ENCODE assay signal across 2 cellular contexts in the genomic region with DNA sequence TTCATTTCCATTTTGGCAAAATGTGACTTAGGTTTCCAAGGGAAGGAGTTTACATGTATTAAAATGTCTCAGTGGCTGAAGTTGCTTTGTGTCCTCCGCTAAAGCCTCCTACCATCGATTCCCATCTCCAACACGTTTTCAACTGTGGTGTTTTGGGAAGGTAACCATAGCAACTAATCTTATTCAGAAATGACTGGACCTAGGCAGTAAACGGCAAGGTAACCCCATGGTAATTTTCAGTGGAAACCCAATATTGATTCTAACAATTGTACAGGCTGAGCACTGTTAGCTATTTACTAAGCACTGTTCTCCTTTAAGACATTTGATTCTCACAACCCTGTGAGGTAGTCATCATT.
TF ChIP-seq lines count a peak whose summit lies in the region.

No MANE protein-coding gene starts in this region.

TF ChIP-seq in K562, 482 proteins besides CTCF, POLR2A, EP300 and RAD21 (continued from another document):
- TF ChIP-seq ZFP30 (CRISPR knock-in tag; IDR thresholded peaks at IDR 0.05; ENCODE audit: borderline replicate concordance) (no peak), MYBL2 (IDR thresholded peaks at IDR 0.05; ENCODE audit: low read depth) (no peak), MYBL2 (CRISPR knock-in tag; IDR thresholded peaks at IDR 0.05; ENCODE audit: borderline replicate concordance) (no peak), TRIM28 (IDR thresholded peaks at IDR 0.05) (no peak), NEUROD1 (IDR thresholded peaks at IDR 0.05; ENCODE audit: borderline replicate concordance, low read depth, low read length, partially characterized antibody) (no peak)
- TF ChIP-seq, protein P1, sequence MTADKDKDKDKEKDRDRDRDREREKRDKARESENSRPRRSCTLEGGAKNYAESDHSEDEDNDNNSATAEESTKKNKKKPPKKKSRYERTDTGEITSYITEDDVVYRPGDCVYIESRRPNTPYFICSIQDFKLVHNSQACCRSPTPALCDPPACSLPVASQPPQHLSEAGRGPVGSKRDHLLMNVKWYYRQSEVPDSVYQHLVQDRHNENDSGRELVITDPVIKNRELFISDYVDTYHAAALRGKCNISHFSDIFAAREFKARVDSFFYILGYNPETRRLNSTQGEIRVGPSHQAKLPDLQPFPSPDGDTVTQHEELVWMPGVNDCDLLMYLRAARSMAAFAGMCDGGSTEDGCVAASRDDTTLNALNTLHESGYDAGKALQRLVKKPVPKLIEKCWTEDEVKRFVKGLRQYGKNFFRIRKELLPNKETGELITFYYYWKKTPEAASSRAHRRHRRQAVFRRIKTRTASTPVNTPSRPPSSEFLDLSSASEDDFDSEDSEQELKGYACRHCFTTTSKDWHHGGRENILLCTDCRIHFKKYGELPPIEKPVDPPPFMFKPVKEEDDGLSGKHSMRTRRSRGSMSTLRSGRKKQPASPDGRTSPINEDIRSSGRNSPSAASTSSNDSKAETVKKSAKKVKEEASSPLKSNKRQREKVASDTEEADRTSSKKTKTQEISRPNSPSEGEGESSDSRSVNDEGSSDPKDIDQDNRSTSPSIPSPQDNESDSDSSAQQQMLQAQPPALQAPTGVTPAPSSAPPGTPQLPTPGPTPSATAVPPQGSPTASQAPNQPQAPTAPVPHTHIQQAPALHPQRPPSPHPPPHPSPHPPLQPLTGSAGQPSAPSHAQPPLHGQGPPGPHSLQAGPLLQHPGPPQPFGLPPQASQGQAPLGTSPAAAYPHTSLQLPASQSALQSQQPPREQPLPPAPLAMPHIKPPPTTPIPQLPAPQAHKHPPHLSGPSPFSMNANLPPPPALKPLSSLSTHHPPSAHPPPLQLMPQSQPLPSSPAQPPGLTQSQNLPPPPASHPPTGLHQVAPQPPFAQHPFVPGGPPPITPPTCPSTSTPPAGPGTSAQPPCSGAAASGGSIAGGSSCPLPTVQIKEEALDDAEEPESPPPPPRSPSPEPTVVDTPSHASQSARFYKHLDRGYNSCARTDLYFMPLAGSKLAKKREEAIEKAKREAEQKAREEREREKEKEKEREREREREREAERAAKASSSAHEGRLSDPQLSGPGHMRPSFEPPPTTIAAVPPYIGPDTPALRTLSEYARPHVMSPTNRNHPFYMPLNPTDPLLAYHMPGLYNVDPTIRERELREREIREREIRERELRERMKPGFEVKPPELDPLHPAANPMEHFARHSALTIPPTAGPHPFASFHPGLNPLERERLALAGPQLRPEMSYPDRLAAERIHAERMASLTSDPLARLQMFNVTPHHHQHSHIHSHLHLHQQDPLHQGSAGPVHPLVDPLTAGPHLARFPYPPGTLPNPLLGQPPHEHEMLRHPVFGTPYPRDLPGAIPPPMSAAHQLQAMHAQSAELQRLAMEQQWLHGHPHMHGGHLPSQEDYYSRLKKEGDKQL (CRISPR knock-in tag; IDR thresholded peaks at IDR 0.05; ENCODE audit: borderline replicate concordance), result no peak

TF ChIP-seq in neural cell, 6 proteins besides CTCF, POLR2A, EP300 and RAD21:
- TF ChIP-seq MXI1 (conservative IDR thresholded peaks at IDR 0.05; ENCODE audit: poor library complexity, severe bottlenecking) (no peak), SMC3 (conservative IDR thresholded peaks at IDR 0.05; ENCODE audit: poor library complexity) (no peak), TAF1 (IDR thresholded peaks at IDR 0.05; ENCODE audit: low read depth) (no peak), EZH2 (IDR thresholded peaks at IDR 0.05; ENCODE audit: borderline replicate concordance, insufficient read depth, low read length, poor library complexity, severe bottlenecking) (no peak)
- TF ChIP-seq, protein P2, sequence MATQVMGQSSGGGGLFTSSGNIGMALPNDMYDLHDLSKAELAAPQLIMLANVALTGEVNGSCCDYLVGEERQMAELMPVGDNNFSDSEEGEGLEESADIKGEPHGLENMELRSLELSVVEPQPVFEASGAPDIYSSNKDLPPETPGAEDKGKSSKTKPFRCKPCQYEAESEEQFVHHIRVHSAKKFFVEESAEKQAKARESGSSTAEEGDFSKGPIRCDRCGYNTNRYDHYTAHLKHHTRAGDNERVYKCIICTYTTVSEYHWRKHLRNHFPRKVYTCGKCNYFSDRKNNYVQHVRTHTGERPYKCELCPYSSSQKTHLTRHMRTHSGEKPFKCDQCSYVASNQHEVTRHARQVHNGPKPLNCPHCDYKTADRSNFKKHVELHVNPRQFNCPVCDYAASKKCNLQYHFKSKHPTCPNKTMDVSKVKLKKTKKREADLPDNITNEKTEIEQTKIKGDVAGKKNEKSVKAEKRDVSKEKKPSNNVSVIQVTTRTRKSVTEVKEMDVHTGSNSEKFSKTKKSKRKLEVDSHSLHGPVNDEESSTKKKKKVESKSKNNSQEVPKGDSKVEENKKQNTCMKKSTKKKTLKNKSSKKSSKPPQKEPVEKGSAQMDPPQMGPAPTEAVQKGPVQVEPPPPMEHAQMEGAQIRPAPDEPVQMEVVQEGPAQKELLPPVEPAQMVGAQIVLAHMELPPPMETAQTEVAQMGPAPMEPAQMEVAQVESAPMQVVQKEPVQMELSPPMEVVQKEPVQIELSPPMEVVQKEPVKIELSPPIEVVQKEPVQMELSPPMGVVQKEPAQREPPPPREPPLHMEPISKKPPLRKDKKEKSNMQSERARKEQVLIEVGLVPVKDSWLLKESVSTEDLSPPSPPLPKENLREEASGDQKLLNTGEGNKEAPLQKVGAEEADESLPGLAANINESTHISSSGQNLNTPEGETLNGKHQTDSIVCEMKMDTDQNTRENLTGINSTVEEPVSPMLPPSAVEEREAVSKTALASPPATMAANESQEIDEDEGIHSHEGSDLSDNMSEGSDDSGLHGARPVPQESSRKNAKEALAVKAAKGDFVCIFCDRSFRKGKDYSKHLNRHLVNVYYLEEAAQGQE (IDR thresholded peaks at IDR 0.05; ENCODE audit: borderline replicate concordance), result no peak
